8 cellular contexts compared by ENCODE assay signal in genomic region chr3:53130179-53131135, GRCh38. TPM values are rescaled to one million over a fixed set of nuclear protein-coding genes. Genes with fewer than 3 reads are reported as not detected.
DNase-seq lines count a peak whose midpoint lies in the region; ATAC-seq and TF ChIP-seq lines count a peak whose summit lies in the region.

TSS of gene RFT1 (minus strand) at chr3:53130435. CDS start at chr3:53130400, 35 bp downstream.

- peaks cover 9% of the 10 kb centered on the region for H3K36me3 Mint-ChIP-seq in activated CD4-positive, alpha-beta memory T cell treated with anti-CD3 and anti-CD28 coated beads for 36 hours

- H3K27me3 ChIP-seq in BLaER1 treated with 17β-estradiol and CSF1 and Interleukin-3, amounts not matched to agents 10 nM and 100 nM, result no peaks in the 10 kb centered on the region
- H3K27me3 ChIP-seq in dorsolateral prefrontal cortex (no peaks in the 10 kb centered on the region), liver (ENCODE audit: control insufficient read depth in 4 of 4, insufficient read depth in 4 of 4, low read length in 3 of 4) (no peaks in the 10 kb centered on the region)

- peak within 1 kb of the TSS; percentile 97 for H3K27ac Mint-ChIP-seq in activated CD4-positive, alpha-beta memory T cell treated with anti-CD3 and anti-CD28 coated beads for 36 hours

- peak within 1 kb of the TSS; percentile 78 to 97 (median 90) for H3K4me3 ChIP-seq in BLaER1 treated with 17β-estradiol and CSF1 and Interleukin-3, amounts not matched to agents 10 nM and 100 nM
- peak within 1 kb of the TSS; percentile 72 to 99 (median 93) for H3K4me3 ChIP-seq in dorsolateral prefrontal cortex
- peak within 1 kb of the TSS; percentile 78 to 94 (median 88) for H3K4me3 ChIP-seq in liver (ENCODE audit: low read depth in 1 of 3, low read length in 3 of 3)

- no peaks in the 10 kb centered on the region for H3K9me3 Mint-ChIP-seq in activated CD4-positive, alpha-beta memory T cell treated with anti-CD3 and anti-CD28 coated beads for 36 hours

- TF ChIP-seq CTCF in dorsolateral prefrontal cortex (IDR thresholded peaks at IDR 0.05 in 54 of 56, conservative IDR thresholded peaks at IDR 0.05 in 2 of 56; ENCODE audit: low read depth in 1 of 56, partially characterized antibody in 56 of 56) (peak in 44 of 56 donors; percentile 7 to 60 (median 37)), liver (IDR thresholded peaks at IDR 0.05; ENCODE audit: low read depth, low read length, missing input control) (no peak)

- H3K4me2 ChIP-seq in BLaER1 treated with 17β-estradiol and CSF1 and Interleukin-3, amounts not matched to agents 10 nM and 100 nM, result peak within 1 kb of the TSS; percentile 76 to 98 (median 88)

- peak within 1 kb of the TSS; percentile 86 to 97 (median 92) for H3K9ac ChIP-seq in BLaER1 treated with 17β-estradiol and CSF1 and Interleukin-3, amounts not matched to agents 10 nM and 100 nM
- peak within 1 kb of the TSS; percentile 67 to 96 for H3K9ac ChIP-seq in liver (ENCODE audit: low read depth in 1 of 2, low read length in 2 of 2)

- H3K27ac ChIP-seq in BLaER1 treated with 17β-estradiol and CSF1 and Interleukin-3, amounts not matched to agents 10 nM and 100 nM, result peak within 1 kb of the TSS; percentile 85 to 96 (median 91)
- H3K27ac ChIP-seq in dorsolateral prefrontal cortex (peak within 1 kb of the TSS; percentile 35 to 94 (median 84)), liver (ENCODE audit: low read depth in 1 of 2, low read length in 2 of 2) (peak within 1 kb of the TSS; percentile 81 to 82)

- intact Hi-C loops in activated CD4-positive, alpha-beta memory T cell treated with anti-CD3 and anti-CD28 coated beads for 36 hours (cut with micrococcal nuclease), result loop anchor here (1.0 to 5.0 kb wide), 5 partner anchors 16 to 127 kb away; partner anchors contain the start of gene TKT
- intact Hi-C loops in dorsolateral prefrontal cortex (cut with DNase I), result loop anchor here in 1 of 2 donors (5.0 kb wide), 1 partner anchor 67 kb away; no protein-coding TSS in a partner anchor

- WGBS in liver, result 3% methylated on average over 41 of the region's 41 CpGs

- CTCF ChIA-PET in activated CD4-positive, alpha-beta memory T cell treated with anti-CD3 and anti-CD28 coated beads for 36 hours (lab: Charles Lee), result interaction anchor here (0.9 to 8.0 kb wide), 5 partner anchors 15 to 66 kb away, joined by 5 to 141 read pairs (median 10); no protein-coding TSS in a partner anchor

- H4K20me1 ChIP-seq in BLaER1 treated with 17β-estradiol and CSF1 and Interleukin-3, amounts not matched to agents 10 nM and 100 nM, result no peaks in the 10 kb centered on the region

- H3K4me1 ChIP-seq in BLaER1 treated with 17β-estradiol and CSF1 and Interleukin-3, amounts not matched to agents 10 nM and 100 nM, result peaks cover 22 to 55% (median 33%) of the 10 kb centered on the region in 10 experiments
- peaks cover 6 to 32% (median 27%) of the 10 kb centered on the region in 4 donors for H3K4me1 ChIP-seq in liver (ENCODE audit: control insufficient read depth in 4 of 4, insufficient read depth in 4 of 4, low read length in 3 of 4)

- peak in 1 of 2 donors; percentile 34 for TF ChIP-seq RAD21 in liver (IDR thresholded peaks at IDR 0.05)

- no peaks in the 10 kb centered on the region for H3K27me3 Mint-ChIP-seq in activated CD4-positive, alpha-beta memory T cell treated with anti-CD3 and anti-CD28 coated beads for 36 hours

- H3K36me3 ChIP-seq in BLaER1 treated with 17β-estradiol and CSF1 and Interleukin-3, amounts not matched to agents 10 nM and 100 nM, result peaks cover 8 to 23% (median 12%) of the 10 kb centered on the region in 11 experiments
- H3K36me3 ChIP-seq in liver (ENCODE audit: control insufficient read depth in 4 of 4, insufficient read depth in 3 of 4, low read depth in 1 of 4, low read length in 3 of 4), result peaks cover 0 to 5% (median 3%) of the 10 kb centered on the region in 4 donors

- peak within 1 kb of the TSS; percentile 95 for H3K4me3 Mint-ChIP-seq in activated CD4-positive, alpha-beta memory T cell treated with anti-CD3 and anti-CD28 coated beads for 36 hours

- POLR2A ChIA-PET in activated CD4-positive, alpha-beta memory T cell treated with anti-CD3 and anti-CD28 coated beads for 36 hours (lab: Charles Lee), result interaction anchor here (0.7 to 1.5 kb wide), 4 partner anchors 11 to 66 kb away, joined by 3 read pairs; no protein-coding TSS in a partner anchor

- H3K4me1 Mint-ChIP-seq in activated CD4-positive, alpha-beta memory T cell treated with anti-CD3 and anti-CD28 coated beads for 36 hours (ENCODE audit: low read depth), result peaks cover 21% of the 10 kb centered on the region

- no peaks in the 10 kb centered on the region for H3K9me3 ChIP-seq in BLaER1 treated with 17β-estradiol and CSF1 and Interleukin-3, amounts not matched to agents 10 nM and 100 nM (replicated peaks in 1 of 11)
- H3K9me3 ChIP-seq in liver (ENCODE audit: control insufficient read depth in 4 of 4, low read length in 3 of 4), result no peaks in the 10 kb centered on the region

- peak; percentile 79 for DNase-seq in NCI-H82 treated with DMSO at 0.1 percent for 48 hours (lab: John Stamatoyannopoulos, UW; ENCODE audit: unreplicated experiment)
- peak; percentile 99 for DNase-seq in activated CD4-positive, alpha-beta memory T cell treated with anti-CD3 and anti-CD28 coated beads for 36 hours
- DNase-seq in dorsolateral prefrontal cortex, result peak; percentile 95 to 99 (median 97)
- peak; percentile 99 for DNase-seq in stimulated activated CD4-positive, alpha-beta T cell treated with anti-CD3 and anti-CD28 coated beads, Interleukin-4, amount 100 ng/mL, for 1 hour

- ATAC-seq in GM19351 (IDR thresholded peaks at IDR 0.05; ENCODE audit: unreplicated experiment) (peak; percentile 87), HG03521 (IDR thresholded peaks at IDR 0.05; ENCODE audit: unreplicated experiment) (peak; percentile 85)

TF ChIP-seq in liver, 16 proteins besides CTCF, POLR2A, EP300 and RAD21 (continues in another document):
- TF ChIP-seq ZBTB33 (IDR thresholded peaks at IDR 0.05) (peak; percentile 68), FOXA2 (IDR thresholded peaks at IDR 0.05) (no peak), EGR1 (IDR thresholded peaks at IDR 0.05; ENCODE audit: low read depth in 2 of 2) (peak in 1 of 2 donors; percentile 36), JUND (IDR thresholded peaks at IDR 0.05) (no peak), YY1 (IDR thresholded peaks at IDR 0.05) (peak; percentile 96), HNF4G (IDR thresholded peaks at IDR 0.05) (no peak), HNF4A (conservative IDR thresholded peaks at IDR 0.05) (peak in 1 of 2 donors; percentile 28), ATF3 (IDR thresholded peaks at IDR 0.05) (peak; percentile 33), FOXA1 (IDR thresholded peaks at IDR 0.05) (no peak), RXRA (IDR thresholded peaks at IDR 0.05) (peak; percentile 31 to 36), TAF1 (conservative IDR thresholded peaks at IDR 0.05) (peak; percentile 60), GABPA (IDR thresholded peaks at IDR 0.05 in 1 of 2, conservative IDR thresholded peaks at IDR 0.05 in 1 of 2) (peak in 1 of 2 donors; percentile 68), NR2F2 (IDR thresholded peaks at IDR 0.05) (no peak), REST (IDR thresholded peaks at IDR 0.05) (peak; percentile 62)

RNA-seq across cellular contexts. Expression of gene RFT1, which starts in this region (rescaled TPM):
- total RNA-seq in activated CD4-positive, alpha-beta memory T cell treated with anti-CD3 and anti-CD28 coated beads for 36 hours, result 10 to 100 TPM; 35.0 to 38.2 TPM
- 10 to 100 TPM in 118 of 120 experiments, 1 to 10 TPM in 2; 8.0 to 22.2 (median 15.5) TPM for total RNA-seq in dorsolateral prefrontal cortex
- total RNA-seq in liver, result 10 to 100 TPM; 11.5 to 12.2 TPM
- polyA plus RNA-seq in liver, result 10 to 100 TPM in 1 of 2 donors, 1 to 10 TPM in 1; 8.0 to 12.6 TPM

Comparison
In these comparisons a context has a peak if more than half of its experiments do, and no peak if none do; other contexts are left out.
1. Peak in every context shown above with its lines: DNase-seq, ATAC-seq, H3K4me3 ChIP-seq and H3K27ac ChIP-seq.